In genomic region chr12:96399919-96400630, GRCh38 we compare ENCODE assay signal across 8 cellular contexts. TPM values are rescaled to one million over a fixed set of nuclear protein-coding genes. Genes with fewer than 3 reads are reported as not detected.
DNase-seq lines count a peak whose midpoint lies in the region; ATAC-seq, FAIRE-seq and TF ChIP-seq lines count a peak whose summit lies in the region.

CDK17 (minus strand) TSS chr12:96400439; CDS start chr12:96334836, 65,603 bp downstream.

- H3K27ac ChIP-seq in astrocyte (ENCODE audit: low read depth, low read length) (peak within 1 kb of the TSS; percentile 96), hepatocyte (peak within 1 kb of the TSS; percentile 99)

- peak; percentile 40 for DNase-seq in NCI-H187 treated with DMSO at 0.1 percent for 48 hours (lab: John Stamatoyannopoulos, UW)
- peak; percentile 81 for DNase-seq in T-helper 22 cell (ENCODE audit: low read depth)
- peak; percentile 65 for DNase-seq in astrocyte (ENCODE audit: low read depth)
- peak; percentile 93 for DNase-seq in hepatocyte (ENCODE audit: low spot score)
- no peak for DNase-seq in retinal pigment epithelial cell (ENCODE audit: low read depth)
- no peak for DNase-seq in OCI-M2 (lab: John Stamatoyannopoulos, UW; ENCODE audit: unreplicated experiment)

- no peaks in the 10 kb centered on the region for H3K36me3 Mint-ChIP-seq in astrocyte (ENCODE audit: low read depth, unreplicated experiment)

- no peaks in the 10 kb centered on the region for H3K9me3 ChIP-seq in astrocyte (ENCODE audit: insufficient read depth, low read depth, low read length)
- no peaks in the 10 kb centered on the region for H3K9me3 ChIP-seq in hepatocyte (ENCODE audit: low read depth)

- H2AFZ ChIP-seq in astrocyte (ENCODE audit: low read depth, low read length) = peak within 1 kb of the TSS; percentile 82
- H2AFZ ChIP-seq in hepatocyte = peak within 1 kb of the TSS; percentile 97

- peak within 1 kb of the TSS; percentile 96 for H3K9ac ChIP-seq in astrocyte (ENCODE audit: low read length)

- H3K27ac Mint-ChIP-seq in astrocyte (ENCODE audit: unreplicated experiment) = peak within 1 kb of the TSS; percentile 96

- no peak for FAIRE-seq in astrocyte (lab: Jason Lieb, UNC)

- WGBS in hepatocyte (ENCODE audit: low lambda C conversion rate, missing lambda C conversion rate) = 1% methylated on average over 53 of the region's 112 CpGs

- H3K27me3 ChIP-seq in astrocyte (ENCODE audit: insufficient read depth, low read length) (no peaks in the 10 kb centered on the region), hepatocyte (no peaks in the 10 kb centered on the region)

- ATAC-seq in GM18502 (IDR thresholded peaks at IDR 0.05; ENCODE audit: poor library complexity, unreplicated experiment) (peak; percentile 51), HG02943 (IDR thresholded peaks at IDR 0.05; ENCODE audit: low read depth, unreplicated experiment) (peak; percentile 48)

- H4K20me1 ChIP-seq in astrocyte (ENCODE audit: insufficient read depth, low read length) (peaks cover 33% of the 10 kb centered on the region), hepatocyte (ENCODE audit: insufficient read depth, poor library complexity, severe bottlenecking) (peaks cover 38% of the 10 kb centered on the region)

- peaks cover 50% of the 10 kb centered on the region for H3K79me2 ChIP-seq in astrocyte (ENCODE audit: insufficient read depth, low read length)
- peaks cover 42% of the 10 kb centered on the region for H3K79me2 ChIP-seq in hepatocyte

- H3K36me3 ChIP-seq in astrocyte (ENCODE audit: insufficient read depth, low read length) (no peaks in the 10 kb centered on the region), hepatocyte (replicated peaks; ENCODE audit: insufficient read depth, low read depth) (no peaks in the 10 kb centered on the region)

- H3K4me3 ChIP-seq in astrocyte (ENCODE audit: insufficient read depth, low read depth, low read length) = peak within 1 kb of the TSS; percentile 94
- H3K4me3 ChIP-seq in hepatocyte = peak within 1 kb of the TSS; percentile 95
- peak within 1 kb of the TSS; percentile 96 for H3K4me3 ChIP-seq in retinal pigment epithelial cell (ENCODE audit: low read length)

- H3K4me1 ChIP-seq in astrocyte (ENCODE audit: insufficient read depth, low read length) (peaks cover 12% of the 10 kb centered on the region), hepatocyte (ENCODE audit: insufficient read depth) (peaks cover 14% of the 10 kb centered on the region)

- peak within 1 kb of the TSS; percentile 91 for H3K4me3 Mint-ChIP-seq in astrocyte (ENCODE audit: unreplicated experiment)

- H3K4me2 ChIP-seq in astrocyte (ENCODE audit: low read length) (peak within 1 kb of the TSS; percentile 96), hepatocyte (peak within 1 kb of the TSS; percentile 89)

- peaks cover 27% of the 10 kb centered on the region for H3K4me1 Mint-ChIP-seq in astrocyte (ENCODE audit: low read depth, unreplicated experiment)

- no peaks in the 10 kb centered on the region for H3K9me3 Mint-ChIP-seq in astrocyte (ENCODE audit: unreplicated experiment)

- no peaks in the 10 kb centered on the region for H3K27me3 Mint-ChIP-seq in astrocyte (ENCODE audit: low read depth, unreplicated experiment)

- H3K9me2 ChIP-seq in hepatocyte (replicated peaks; ENCODE audit: insufficient read depth) = no peaks in the 10 kb centered on the region

- peak; percentile 15 for TF ChIP-seq CTCF in astrocyte (IDR thresholded peaks at IDR 0.05; ENCODE audit: insufficient read depth, low read depth, low read length)
- peak; percentile 48 for TF ChIP-seq CTCF in hepatocyte (IDR thresholded peaks at IDR 0.05; ENCODE audit: poor library complexity)
- TF ChIP-seq CTCF in retinal pigment epithelial cell (conservative IDR thresholded peaks at IDR 0.05; ENCODE audit: low read depth, low read length) = peak; percentile 29

RNA-seq across cellular contexts. Expression of gene CDK17, which starts in this region (rescaled TPM):
- 53.0 and 64.2 TPM in 2 replicates for total RNA-seq in astrocyte
- 33.1 and 33.5 TPM in 2 replicates for total RNA-seq in hepatocyte
- 10.6 and 13.8 TPM in 2 replicates for polyA plus RNA-seq in hepatocyte

Comparison
In these comparisons a context has a peak if more than half of its experiments do, and no peak if none do; other contexts are left out.
1. DNase-seq: peak in NCI-H187 treated with DMSO at 0.1 percent for 48 hours (single experiment), T-helper 22 cell (single experiment), astrocyte (single experiment) and hepatocyte (single experiment); none in retinal pigment epithelial cell (single experiment) and OCI-M2 (single experiment).
2. Peak in every context shown above with its lines, with median percentiles within 50 percentile points of each other: H3K4me3 ChIP-seq and CTCF ChIP-seq.